Comparison of ENCODE assay signal across 16 cellular contexts in genomic region chr10:31804416-31804815, GRCh38.
A peak's percentile ranks its signal among the peaks of the same experiment; 100 is the strongest.
DNase-seq lines count a peak whose midpoint lies in the region; ATAC-seq and TF ChIP-seq lines count a peak whose summit lies in the region.
"Had no signal": no experiment of that assay in that cellular context is flagged by ENCODE, and none has a peak within 500 bp of the region (broad histone marks: within the 10 kb centered on the region; RNA-seq: fewer than 3 reads in every experiment).

No MANE protein-coding gene starts in this region.

- CTCF ChIA-PET in BJ (lab: Yijun Ruan, JAX), result interaction anchor here (1.4 kb wide), 1 partner anchor 30 kb away, joined by 3 read pairs; no protein-coding TSS in a partner anchor

- H3K4me1 ChIP-seq in tibial nerve, result peaks cover 0 to 51% (median 2%) of the 10 kb centered on the region in 4 donors

- TF ChIP-seq CTCF in BJ (IDR thresholded peaks at IDR 0.05; ENCODE audit: insufficient read depth, low read depth, low read length), result no peak
- no peak for TF ChIP-seq CTCF in nephron (IDR thresholded peaks at IDR 0.05; ENCODE audit: unreplicated experiment in 3 of 3)
- TF ChIP-seq CTCF in tibial nerve (IDR thresholded peaks at IDR 0.05), result no peak

- H3K4me1 Mint-ChIP-seq in nephron, result peaks cover 24% of the 10 kb centered on the region
- H3K4me1 Mint-ChIP-seq in activated T-cell treated with anti-CD3 and anti-CD28 coated beads, Interleukin-2, amount 50 U/mL, for 4 hours (ENCODE audit: low read depth), result peaks cover 4% of the 10 kb centered on the region

- DNase-seq in BJ (ENCODE audit: low read depth) (peak; percentile 27), astrocyte of the hippocampus (ENCODE audit: low read depth, low spot score) (peak; percentile 46), tibial nerve (ENCODE audit: low spot score in 2 of 2) (no peak), NCI-H69 (lab: John Stamatoyannopoulos, UW) (no peak)
- no peak for DNase-seq in stimulated activated CD4-positive, alpha-beta T cell treated with anti-CD3 and anti-CD28 coated beads, Interleukin-12 subunit alpha, Interleukin-12 subunit beta, amount 100 ng/mL, for 4 hours
- no peak for DNase-seq in activated T-cell treated with anti-CD3 and anti-CD28 coated beads, Interleukin-2, amount 50 U/mL, for 4 hours
- DNase-seq: Calu3; CD4-positive, CD25-positive, alpha-beta regulatory T cell; DMS79; GDM1; MG63; NCI-H1092 treated with DMSO at 0.1 percent for 48 hours; NCI-H1694 treated with DMSO at 0.1 percent for 48 hours; NCI-H748 treated with DMSO at 0.1 percent for 48 hours; SK-N-SH had no signal

- H3K4me3 ChIP-seq in BJ (ENCODE audit: low read depth, low read length) (no peak overlapping the region), tibial nerve (no peak overlapping the region)
- H3K4me3 ChIP-seq: MG63 had no signal

- peak overlapping the region in 2 of 3 experiments; percentile 42 to 76 for H3K27ac Mint-ChIP-seq in nephron

- no peak for TF ChIP-seq POLR2A in tibial nerve (IDR thresholded peaks at IDR 0.05)

- POLR2A ChIA-PET in BJ (lab: Charles Lee), result no interaction called here

- 39 to 52% methylated on average over 8 of the region's 8 CpGs for WGBS in tibial nerve, 2 donors

- peak overlapping the region in 1 of 3 experiments; percentile 21 for H3K4me3 Mint-ChIP-seq in nephron
- H3K4me3 Mint-ChIP-seq in activated T-cell treated with anti-CD3 and anti-CD28 coated beads, Interleukin-2, amount 50 U/mL, for 4 hours, result no peak overlapping the region
- H3K4me3 Mint-ChIP-seq: CD4-positive, CD25-positive, alpha-beta regulatory T cell had no signal

- no peaks in the 10 kb centered on the region for H3K9me3 Mint-ChIP-seq in nephron
- H3K9me3 Mint-ChIP-seq in activated T-cell treated with anti-CD3 and anti-CD28 coated beads, Interleukin-2, amount 50 U/mL, for 4 hours, result no peaks in the 10 kb centered on the region
- H3K9me3 Mint-ChIP-seq: CD4-positive, CD25-positive, alpha-beta regulatory T cell had no signal

- H3K36me3 Mint-ChIP-seq in nephron (ENCODE audit: low read depth), result peaks cover 25% of the 10 kb centered on the region
- H3K36me3 Mint-ChIP-seq in activated T-cell treated with anti-CD3 and anti-CD28 coated beads, Interleukin-2, amount 50 U/mL, for 4 hours (ENCODE audit: insufficient read depth), result peaks cover 13% of the 10 kb centered on the region

- peaks cover 2% of the 10 kb centered on the region; the same call in 1 of the 2 replicates for H3K36me3 ChIP-seq in BJ (ENCODE audit: control insufficient read depth, insufficient read depth, low read length)
- H3K36me3 ChIP-seq in tibial nerve, result peaks cover 0 to 4% (median 0%) of the 10 kb centered on the region in 3 donors

- ATAC-seq in activated T-cell treated with anti-CD3 and anti-CD28 coated beads, Interleukin-2, amount 50 U/mL, for 4 hours, result no peak

- no peak for TF ChIP-seq EP300 in tibial nerve (IDR thresholded peaks at IDR 0.05)

- H3K27me3 ChIP-seq in BJ (ENCODE audit: control insufficient read depth, insufficient read depth, low read length), result no peaks in the 10 kb centered on the region
- no peaks in the 10 kb centered on the region for H3K27me3 ChIP-seq in tibial nerve
- H3K27me3 ChIP-seq: MG63 had no signal

- no peaks in the 10 kb centered on the region for H3K27me3 Mint-ChIP-seq in nephron (ENCODE audit: low read depth)
- no peaks in the 10 kb centered on the region for H3K27me3 Mint-ChIP-seq in activated T-cell treated with anti-CD3 and anti-CD28 coated beads, Interleukin-2, amount 50 U/mL, for 4 hours (ENCODE audit: low read depth)
- H3K27me3 Mint-ChIP-seq: CD4-positive, CD25-positive, alpha-beta regulatory T cell had no signal

- no peaks in the 10 kb centered on the region for H3K9me3 ChIP-seq in tibial nerve
- H3K9me3 ChIP-seq: MG63, SK-N-SH had no signal

- H3K27ac ChIP-seq in tibial nerve, result peak overlapping the region in 3 of 4 donors; percentile 37 to 80 (median 73)

Comparison
In these comparisons a context has a peak if more than half of its experiments do, and no peak if none do; other contexts are left out.
1. DNase-seq: peak in BJ (single experiment) and astrocyte of the hippocampus (single experiment); none in tibial nerve (0 of 2), stimulated activated CD4-positive, alpha-beta T cell treated with anti-CD3 and anti-CD28 coated beads, Interleukin-12 subunit alpha, Interleukin-12 subunit beta, amount 100 ng/mL, for 4 hours (single experiment), activated T-cell treated with anti-CD3 and anti-CD28 coated beads, Interleukin-2, amount 50 U/mL, for 4 hours (single experiment) and NCI-H69 (single experiment).